6 cellular contexts compared by ENCODE assay signal in genomic region chr21:29074007-29074376, GRCh38. TPM values are rescaled to one million over a fixed set of nuclear protein-coding genes. Genes with fewer than 3 reads are reported as not detected.
A peak's percentile ranks its signal among the peaks of the same experiment; 100 is the strongest.
DNase-seq lines count a peak whose midpoint lies in the region; ATAC-seq and TF ChIP-seq lines count a peak whose summit lies in the region.

No MANE protein-coding gene starts in this region.

- peaks cover 3 to 26% of the 10 kb centered on the region in 2 donors for H3K36me3 Mint-ChIP-seq in CD4-positive, alpha-beta memory T cell
- no peaks in the 10 kb centered on the region for H3K36me3 Mint-ChIP-seq in natural killer cell

- TF ChIP-seq CTCF in astrocyte of the cerebellum (IDR thresholded peaks at IDR 0.05; ENCODE audit: low read depth, low read length, missing control alignments) (no peak), natural killer cell (IDR thresholded peaks at IDR 0.05) (no peak)

- in situ Hi-C loops in astrocyte of the cerebellum (cut with HindIII; ENCODE audit: low sequenced_read_pairs): no loop called here

- no peaks in the 10 kb centered on the region for H3K9me3 ChIP-seq in CD4-positive, alpha-beta memory T cell (ENCODE audit: control insufficient read depth in 1 of 2, low read length in 2 of 2)

- H3K27me3 Mint-ChIP-seq in CD4-positive, alpha-beta memory T cell: no peaks in the 10 kb centered on the region
- H3K27me3 Mint-ChIP-seq in natural killer cell (ENCODE audit: low read depth in 2 of 2): no peaks in the 10 kb centered on the region

- H3K9me3 Mint-ChIP-seq in CD4-positive, alpha-beta memory T cell: peaks cover 0 to 3% (median 0%) of the 10 kb centered on the region in 8 donors
- H3K9me3 Mint-ChIP-seq in natural killer cell: peaks cover 0 to 2% of the 10 kb centered on the region in 2 donors

- peak overlapping the region; percentile 96 to 100 (median 99) for H3K27ac Mint-ChIP-seq in CD4-positive, alpha-beta memory T cell
- H3K27ac Mint-ChIP-seq in natural killer cell: peak overlapping the region; percentile 100

- CTCF ChIA-PET in CD4-positive, alpha-beta memory T cell (lab: Charles Lee; ENCODE audit: partially characterized antibody): interaction anchor here (1.6 to 2.4 kb wide), 2 partner anchors 71 to 298 kb away, joined by 5 to 8 read pairs; no protein-coding TSS in a partner anchor

- peaks cover 29 to 69% (median 49%) of the 10 kb centered on the region in 4 donors for H3K4me1 Mint-ChIP-seq in CD4-positive, alpha-beta memory T cell
- peaks cover 50 to 61% of the 10 kb centered on the region in 2 donors for H3K4me1 Mint-ChIP-seq in natural killer cell

- H3K4me3 Mint-ChIP-seq in CD4-positive, alpha-beta memory T cell: peak overlapping the region; percentile 99 to 100 (median 100)
- peak overlapping the region; percentile 100 for H3K4me3 Mint-ChIP-seq in natural killer cell

- no peaks in the 10 kb centered on the region for H3K27me3 ChIP-seq in CD4-positive, alpha-beta memory T cell (ENCODE audit: insufficient read depth, low read length)

- peaks cover 43% of the 10 kb centered on the region for H3K4me1 ChIP-seq in CD4-positive, alpha-beta memory T cell (ENCODE audit: insufficient read depth, low read length)

- ATAC-seq in HG02763 (IDR thresholded peaks at IDR 0.05; ENCODE audit: unreplicated experiment) (peak; percentile 16), natural killer cell (peak; percentile 2 to 13 (median 11))

- H3K4me3 ChIP-seq in CD4-positive, alpha-beta memory T cell (ENCODE audit: low read length in 2 of 2): peak overlapping the region; percentile 63 to 97
- peak overlapping the region; percentile 97 for H3K4me3 ChIP-seq in astrocyte of the cerebellum (ENCODE audit: low read depth, low read length)

- DNase-seq in CD4-positive, alpha-beta memory T cell: no peak
- DNase-seq in astrocyte of the cerebellum (ENCODE audit: low read depth) (no peak), natural killer cell (no peak), H4 (ENCODE audit: low spot score) (no peak), iPS-NIHi7 (ENCODE audit: extremely low spot score) (no peak)

- H3K36me3 ChIP-seq in CD4-positive, alpha-beta memory T cell (ENCODE audit: insufficient read depth, low read length): peaks cover 3% of the 10 kb centered on the region

- intact Hi-C loops in CD4-positive, alpha-beta memory T cell (cut with micrococcal nuclease): no loop called here
- intact Hi-C loops in natural killer cell (cut with micrococcal nuclease): loop anchor here (10.0 kb wide), 2 partner anchors 189 to 239 kb away; a partner anchor contains a TSS

- peak overlapping the region; percentile 88 for H3K27ac ChIP-seq in CD4-positive, alpha-beta memory T cell (ENCODE audit: low read depth, low read length)

- POLR2A ChIA-PET in CD4-positive, alpha-beta memory T cell (lab: Charles Lee; ENCODE audit: partially characterized antibody): interaction anchor here (0.7 to 6.8 kb wide), 14 partner anchors 8 to 375 kb away, joined by 3 to 70 read pairs (median 4); partner anchors contain the start of genes BACH1, LTN1, RWDD2B and USP16

RNA-seq across cellular contexts. Expression of gene CCT8, which starts 0.5 kb away (rescaled TPM):
- 100 to 1,000 TPM; 109 to 114 TPM for total RNA-seq in CD4-positive, alpha-beta memory T cell
- 100 to 1,000 TPM; 130 to 173 TPM for polyA plus RNA-seq in CD4-positive, alpha-beta memory T cell
- 10 to 100 TPM; 76.2 to 90.3 (median 82.9) TPM for total RNA-seq in natural killer cell
- 334 and 412 TPM in 2 replicates for total RNA-seq in H4 (2014; rRNA removed; shearing (Covaris generic))

RNA-seq across cellular contexts. Expression of gene USP16, which starts 49.5 kb away (rescaled TPM):
- total RNA-seq in CD4-positive, alpha-beta memory T cell: 10 to 100 TPM; 53.5 to 57.2 TPM
- 10 to 100 TPM; 19.6 to 39.8 TPM for polyA plus RNA-seq in CD4-positive, alpha-beta memory T cell
- total RNA-seq in natural killer cell: 10 to 100 TPM; 67.9 to 76.9 (median 75.7) TPM
- 43.6 and 45.7 TPM in 2 replicates for total RNA-seq in H4 (2014; rRNA removed; shearing (Covaris generic))

RNA-seq across cellular contexts. Expression of gene RWDD2B, which starts 54.8 kb away (rescaled TPM):
- total RNA-seq in CD4-positive, alpha-beta memory T cell: 1 to 10 TPM; 5.6 to 6.2 TPM
- polyA plus RNA-seq in CD4-positive, alpha-beta memory T cell: 1 to 10 TPM; 8.8 to 9.8 TPM
- total RNA-seq in natural killer cell: 1 to 10 TPM; 5.2 to 8.6 (median 5.9) TPM
- total RNA-seq in H4 (2014; rRNA removed; shearing (Covaris generic)): 8.8 and 8.9 TPM in 2 replicates

RNA-seq across cellular contexts. Expression of gene MAP3K7CL, which starts 56.5 kb away (rescaled TPM):
- total RNA-seq in CD4-positive, alpha-beta memory T cell: 10 to 100 TPM; 10.1 to 10.3 TPM
- polyA plus RNA-seq in CD4-positive, alpha-beta memory T cell: 1 to 10 TPM; 2.8 to 4.7 TPM
- total RNA-seq in natural killer cell: 10 to 100 TPM in 2 of 3 donors, 1 to 10 TPM in 1; 7.0 to 16.3 (median 11.5) TPM
- total RNA-seq in H4 (2014; rRNA removed; shearing (Covaris generic)): 2.9 and 4.0 TPM in 2 replicates
